2 cellular contexts compared by ENCODE assay signal in the genomic region with DNA sequence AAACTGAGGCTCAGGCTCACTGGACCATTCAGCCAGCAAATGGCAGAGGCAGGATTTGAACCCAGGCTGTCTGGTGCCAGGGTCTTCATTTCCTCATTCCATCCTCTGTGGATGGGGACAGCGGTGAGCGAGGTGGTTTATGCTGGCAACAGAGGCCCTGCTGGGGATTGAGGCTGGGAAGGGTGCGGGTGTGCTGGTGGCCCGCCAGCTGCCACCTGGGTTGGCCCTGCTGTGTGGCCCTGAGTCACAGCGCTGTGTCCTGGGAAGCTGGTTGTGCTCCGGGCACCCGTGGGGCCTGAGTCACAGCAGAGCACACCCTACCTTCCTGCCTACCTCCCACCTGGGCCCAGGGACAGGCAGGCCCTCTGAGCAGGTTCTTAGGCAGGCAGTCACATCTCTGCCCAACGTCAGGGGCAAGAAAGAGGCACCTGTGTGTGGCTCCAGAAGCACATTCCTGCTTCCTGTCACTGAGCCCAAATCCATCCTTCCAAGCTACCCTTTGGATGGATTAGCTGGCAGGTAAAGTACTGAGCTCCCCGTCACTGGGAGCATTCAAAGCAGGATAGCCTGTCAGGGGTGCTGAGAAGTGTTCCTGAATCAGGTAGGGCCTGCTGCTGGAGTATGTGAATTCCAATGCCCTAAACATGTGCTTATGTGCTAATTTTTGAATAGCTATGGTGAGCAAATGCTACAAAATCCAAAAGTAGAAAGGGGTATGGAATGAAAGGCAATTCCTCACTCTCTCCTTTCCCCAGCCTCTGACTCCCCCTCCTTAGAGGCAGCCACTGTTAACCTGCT.
A peak's percentile ranks its signal among the peaks of the same experiment; 100 is the strongest.
TF ChIP-seq lines count a peak whose summit lies in the region.

No MANE protein-coding gene starts in this region.

TF ChIP-seq in A549, 52 proteins besides CTCF, POLR2A, EP300 and RAD21:
- TF ChIP-seq SREBF2 (IDR thresholded peaks at IDR 0.05) (no peak), ZSCAN20 (CRISPR knock-in tag; IDR thresholded peaks at IDR 0.05) (no peak), CBX8 (IDR thresholded peaks at IDR 0.05) (no peak), MYC (IDR thresholded peaks at IDR 0.05; ENCODE audit: borderline replicate concordance, low read length) (no peak), HOXB5 (CRISPR knock-in tag; IDR thresholded peaks at IDR 0.05) (no peak), ZFP36 (IDR thresholded peaks at IDR 0.05; ENCODE audit: borderline replicate concordance, partially characterized antibody) (peak; percentile 67), KDM1A (IDR thresholded peaks at IDR 0.05; ENCODE audit: low read depth) (peak; percentile 53; the same call in 1 of the 2 replicates), RFX5 (IDR thresholded peaks at IDR 0.05) (no peak)
- TF ChIP-seq, protein P1, sequence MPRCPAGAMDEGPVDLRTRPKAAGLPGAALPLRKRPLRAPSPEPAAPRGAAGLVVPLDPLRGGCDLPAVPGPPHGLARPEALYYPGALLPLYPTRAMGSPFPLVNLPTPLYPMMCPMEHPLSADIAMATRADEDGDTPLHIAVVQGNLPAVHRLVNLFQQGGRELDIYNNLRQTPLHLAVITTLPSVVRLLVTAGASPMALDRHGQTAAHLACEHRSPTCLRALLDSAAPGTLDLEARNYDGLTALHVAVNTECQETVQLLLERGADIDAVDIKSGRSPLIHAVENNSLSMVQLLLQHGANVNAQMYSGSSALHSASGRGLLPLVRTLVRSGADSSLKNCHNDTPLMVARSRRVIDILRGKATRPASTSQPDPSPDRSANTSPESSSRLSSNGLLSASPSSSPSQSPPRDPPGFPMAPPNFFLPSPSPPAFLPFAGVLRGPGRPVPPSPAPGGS (IDR thresholded peaks at IDR 0.05): no peak
- TF ChIP-seq, protein P2, sequence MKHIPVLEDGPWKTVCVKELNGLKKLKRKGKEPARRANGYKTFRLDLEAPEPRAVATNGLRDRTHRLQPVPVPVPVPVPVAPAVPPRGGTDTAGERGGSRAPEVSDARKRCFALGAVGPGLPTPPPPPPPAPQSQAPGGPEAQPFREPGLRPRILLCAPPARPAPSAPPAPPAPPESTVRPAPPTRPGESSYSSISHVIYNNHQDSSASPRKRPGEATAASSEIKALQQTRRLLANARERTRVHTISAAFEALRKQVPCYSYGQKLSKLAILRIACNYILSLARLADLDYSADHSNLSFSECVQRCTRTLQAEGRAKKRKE (CRISPR knock-in tag; IDR thresholded peaks at IDR 0.05; ENCODE audit: low read depth): no peak

TF ChIP-seq in H1, 55 proteins besides CTCF, POLR2A, EP300 and RAD21:
- peak; percentile 87; the same call in 1 of the 2 replicates for TF ChIP-seq KDM1A (IDR thresholded peaks at IDR 0.05; ENCODE audit: borderline replicate concordance, low read length)
- TF ChIP-seq RNF2 (IDR thresholded peaks at IDR 0.05; ENCODE audit: borderline replicate concordance, low read depth, low read length, missing control alignments, poor library complexity, severe bottlenecking): no peak
- TF ChIP-seq MAFK (IDR thresholded peaks at IDR 0.05; ENCODE audit: low read depth, low read length): no peak
- TF ChIP-seq CBX8 (IDR thresholded peaks at IDR 0.05; ENCODE audit: borderline replicate concordance, low read depth, low read length): no peak
- TF ChIP-seq CTBP2 (IDR thresholded peaks at IDR 0.05; ENCODE audit: borderline replicate concordance, insufficient read depth, insufficient read length, low read length): no peak
- TF ChIP-seq CHD2 (IDR thresholded peaks at IDR 0.05; ENCODE audit: low read length): no peak
- TF ChIP-seq SIX5 (IDR thresholded peaks at IDR 0.05; ENCODE audit: low read depth, low read length): no peak
